ENCODE assay signal across 4 cellular contexts in the genomic region with DNA sequence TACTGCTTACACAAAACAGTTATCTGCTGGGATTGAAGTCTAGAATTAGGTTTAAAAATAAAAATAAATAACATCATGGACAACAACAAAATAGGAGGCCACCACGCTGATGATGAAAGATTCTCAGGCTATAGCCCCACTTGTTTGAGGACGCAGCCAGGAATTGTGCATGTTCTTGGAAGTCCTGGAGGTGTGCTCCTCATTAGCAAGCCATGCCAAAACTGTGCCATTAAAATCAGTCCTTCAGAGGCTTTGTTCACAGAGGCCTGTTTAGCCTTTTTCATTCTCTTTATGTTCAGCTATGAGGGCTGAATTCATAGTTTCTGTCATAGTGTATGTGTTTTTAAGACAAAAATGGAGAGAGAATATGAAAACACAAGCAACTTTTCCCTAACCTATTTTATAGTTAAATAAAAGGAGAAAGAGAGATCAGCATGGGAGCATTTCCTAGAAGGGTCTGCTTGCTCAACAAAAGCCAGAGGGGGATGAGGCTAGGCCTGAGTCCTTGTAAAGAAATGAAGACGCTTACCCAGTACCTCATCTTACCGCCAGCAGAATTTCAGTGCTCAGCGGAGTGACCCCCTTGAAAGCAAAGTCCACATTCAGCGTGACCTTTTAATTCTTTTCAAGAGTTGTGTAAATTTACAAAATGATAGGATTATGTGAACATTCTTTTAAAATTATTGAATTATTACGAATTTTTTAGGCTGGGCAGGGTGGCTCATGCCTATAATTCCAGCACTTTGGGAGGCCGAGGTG. TPM values are rescaled to one million over a fixed set of nuclear protein-coding genes. Genes with fewer than 3 reads are reported as not detected.
"Had no signal": no experiment of that assay in that cellular context is flagged by ENCODE, and none has a peak within 500 bp of the region (broad histone marks: within the 10 kb centered on the region; RNA-seq: fewer than 3 reads in every experiment).

No MANE protein-coding gene starts in this region.

RNA-seq across cellular contexts. Expression of a gene that starts 46.2 kb away (rescaled TPM):
- total RNA-seq: HT-29, HT1080 had no signal
- polyA plus RNA-seq: IgD-negative memory B cell, K562 had no signal
